In the genomic region with DNA sequence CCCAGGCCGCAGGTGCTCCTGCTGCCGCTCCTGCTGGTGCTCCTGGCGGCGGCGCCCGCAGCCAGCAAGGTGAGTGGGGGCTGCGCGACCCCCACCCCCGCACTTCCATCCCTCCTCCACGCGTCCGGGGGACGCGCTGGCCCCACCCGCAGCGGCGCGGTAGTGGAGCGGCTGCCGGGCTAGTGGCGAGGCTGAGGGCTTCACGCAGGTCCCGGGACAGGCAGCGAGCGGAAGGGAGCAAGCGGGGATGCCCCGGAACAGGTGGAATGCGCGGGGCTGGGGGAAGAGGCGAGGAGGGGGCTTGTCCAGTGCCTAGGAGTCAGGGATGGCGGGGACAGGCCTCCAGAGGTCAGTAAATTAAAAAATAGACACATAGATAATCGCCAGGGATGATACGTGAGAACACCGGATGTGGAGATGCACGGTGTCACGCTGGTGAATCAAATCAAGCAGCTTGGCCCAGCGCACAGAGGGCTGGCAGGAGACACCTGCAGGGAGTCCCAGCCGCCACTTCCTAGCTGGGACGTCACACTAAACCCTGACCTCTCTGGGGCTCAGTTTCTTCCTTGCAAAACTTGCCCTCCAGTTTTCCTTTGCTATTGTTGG, we compare ENCODE assay signal across 8 cellular contexts. TPM values are rescaled to one million over a fixed set of nuclear protein-coding genes. Genes with fewer than 3 reads are reported as not detected.
A peak's percentile ranks its signal among the peaks of the same experiment; 100 is the strongest.
DNase-seq lines count a peak whose midpoint lies in the region; ATAC-seq, FAIRE-seq and TF ChIP-seq lines count a peak whose summit lies in the region.

No MANE protein-coding gene starts in this region.

- H3K4me1 ChIP-seq in ascending aorta (no peaks in the 10 kb centered on the region), tibial artery (peaks cover 0 to 22% (median 17%) of the 10 kb centered on the region in 4 donors)

- H3K27me3 ChIP-seq in ascending aorta (no peaks in the 10 kb centered on the region), tibial artery (peaks cover 0 to 21% of the 10 kb centered on the region in 2 donors)

- H3K27ac ChIP-seq in ascending aorta (peak overlapping the region; percentile 70 to 79), tibial artery (peak overlapping the region; percentile 44 to 72)

- H3K9me3 ChIP-seq in ascending aorta (no peaks in the 10 kb centered on the region), tibial artery (peaks cover 0 to 5% (median 5%) of the 10 kb centered on the region in 3 donors)

- TF ChIP-seq CTCF in ascending aorta (IDR thresholded peaks at IDR 0.05): no peak
- TF ChIP-seq CTCF in tibial artery (IDR thresholded peaks at IDR 0.05): no peak

- H3K4me3 ChIP-seq in ascending aorta: peak overlapping the region; percentile 82 to 88
- peak overlapping the region; percentile 56 to 59 for H3K4me3 ChIP-seq in tibial artery

- DNase-seq in GM12892 (ENCODE audit: insufficient read length): peak; percentile 33
- no peak for DNase-seq in ascending aorta (ENCODE audit: low spot score in 2 of 2)
- peak; percentile 42 for DNase-seq in left kidney (ENCODE audit: low read depth, low spot score)
- no peak for DNase-seq in tibial artery
- DNase-seq in NCI-H1105 (lab: John Stamatoyannopoulos, UW): no peak
- DNase-seq in stimulated activated CD4-positive, alpha-beta T cell treated with anti-CD3 and anti-CD28 coated beads, Interleukin-4, amount 100 ng/mL, for 1 hour: no peak

- no peaks in the 10 kb centered on the region for H3K36me3 ChIP-seq in ascending aorta
- H3K36me3 ChIP-seq in tibial artery: no peaks in the 10 kb centered on the region

- peak; percentile 30; the same call in 1 of the 2 replicates for TF ChIP-seq POLR2A in GM12892 (IDR thresholded peaks at IDR 0.05; ENCODE audit: low read depth, low read length)

- peak; percentile 97 for FAIRE-seq in GM12892 (lab: Jason Lieb, UNC)

- ATAC-seq in GM21423 (IDR thresholded peaks at IDR 0.05; ENCODE audit: unreplicated experiment) (peak; percentile 67), HG03565 (IDR thresholded peaks at IDR 0.05; ENCODE audit: unreplicated experiment) (peak; percentile 58)

- intact Hi-C loops in ascending aorta (cut with DNase I) (loop anchor here (2.0 kb wide), 1 partner anchor 24 kb away; no protein-coding TSS in a partner anchor), tibial artery (cut with DNase I; ENCODE audit: low total_unique reads) (no loop called here)

RNA-seq across cellular contexts. Expression of a gene that starts 0.4 kb away (rescaled TPM):
- 24.8 TPM for polyA plus RNA-seq in GM12892 (2012; ENCODE audit: missing spikeins)
- 1.1 TPM for total RNA-seq in ascending aorta

RNA-seq across cellular contexts. Expression of a gene that starts 0.8 kb away (rescaled TPM):
- polyA plus RNA-seq in GM12892 (2012; ENCODE audit: missing spikeins): 2.8 TPM
- 20.5 TPM for total RNA-seq in ascending aorta

Comparison
In these comparisons a context has a peak if more than half of its experiments do, and no peak if none do; other contexts are left out.
1. DNase-seq: peak in GM12892 (single experiment) and left kidney (single experiment); none in ascending aorta (0 of 2), tibial artery (0 of 2), NCI-H1105 (single experiment) and stimulated activated CD4-positive, alpha-beta T cell treated with anti-CD3 and anti-CD28 coated beads, Interleukin-4, amount 100 ng/mL, for 1 hour (single experiment).